Comparison of ENCODE assay signal across 23 cellular contexts in genomic region chr9:21023861-21024260, GRCh38. TPM values are rescaled to one million over a fixed set of nuclear protein-coding genes. Genes with fewer than 3 reads are reported as not detected.
"Had no signal": no experiment of that assay in that cellular context is flagged by ENCODE, and none has a peak within 500 bp of the region (broad histone marks: within the 10 kb centered on the region; RNA-seq: fewer than 3 reads in every experiment).

No MANE protein-coding gene starts in this region.

- ATAC-seq: body of pancreas had no signal

- H3K4me3 Mint-ChIP-seq: activated naive CD4-positive, alpha-beta T cell treated with anti-CD3 and anti-CD28 coated beads, Interleukin-2, amount 50 U/mL, for 24 hours had no signal

- H3K9me3 Mint-ChIP-seq: activated naive CD4-positive, alpha-beta T cell treated with anti-CD3 and anti-CD28 coated beads, Interleukin-2, amount 50 U/mL, for 24 hours had no signal

- H3K4me1 ChIP-seq: body of pancreas, right lobe of liver had no signal

- H3K9me3 ChIP-seq: body of pancreas, right lobe of liver, transverse colon had no signal

- H3K27me3 ChIP-seq: body of pancreas, right lobe of liver, transverse colon had no signal

- H3K27ac Mint-ChIP-seq: activated naive CD4-positive, alpha-beta T cell treated with anti-CD3 and anti-CD28 coated beads, Interleukin-2, amount 50 U/mL, for 24 hours; progenitor cell of endocrine pancreas had no signal

- H3K27me3 Mint-ChIP-seq: activated naive CD4-positive, alpha-beta T cell treated with anti-CD3 and anti-CD28 coated beads, Interleukin-2, amount 50 U/mL, for 24 hours; naive B cell; progenitor cell of endocrine pancreas had no signal

- H3K36me3 ChIP-seq: right lobe of liver, transverse colon had no signal

- H3K4me3 ChIP-seq: body of pancreas, right lobe of liver, transverse colon had no signal

- DNase-seq: activated CD4-positive, CD25-positive, alpha-beta regulatory T cell; activated effector memory CD4-positive, alpha-beta T cell treated with Interleukin-2 at 50 U/mL for 16 hours; activated T-cell treated with anti-CD3 and anti-CD28 coated beads, Interleukin-2, amount 50 U/mL, for 1 hour; amniotic stem cell; body of pancreas; central memory CD4-positive, alpha-beta T cell; cortex of kidney; hypothalamus; kidney glomerular epithelial cell; midbrain; naive B cell; nucleus accumbens; right lobe of liver; stimulated activated CD4-positive, alpha-beta T cell treated with anti-CD3 and anti-CD28 coated beads, Interleukin-2, amount 100 ng/mL, for 24 hours; stimulated activated naive CD4-positive, alpha-beta T cell; substantia nigra; T-helper 2 cell; transverse colon had no signal

- H3K27ac ChIP-seq: body of pancreas, right lobe of liver, transverse colon had no signal

RNA-seq across cellular contexts. Expression of gene IFNB1, which starts 53.9 kb away (rescaled TPM):
- total RNA-seq: body of pancreas, epithelial cell of proximal tubule, glomerular endothelial cell, lower leg skin, progenitor cell of endocrine pancreas, right lobe of liver, transverse colon had no signal
